In the genomic region with DNA sequence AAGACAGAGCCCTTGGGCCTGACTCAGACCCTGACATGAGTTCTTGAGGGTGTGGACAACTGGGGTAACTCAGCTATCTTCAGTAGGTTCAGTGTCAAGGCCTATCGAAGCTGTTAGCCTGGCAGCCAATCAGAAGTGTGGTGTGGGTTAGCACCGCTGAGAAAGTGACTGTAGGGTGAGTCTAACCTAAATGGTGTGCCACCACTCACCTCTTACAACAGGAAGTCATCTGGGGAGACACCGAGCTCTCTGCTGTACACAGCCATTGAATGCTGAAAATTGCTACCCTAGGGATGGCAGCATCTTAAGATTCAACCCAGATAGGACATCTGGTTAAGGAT, we compare ENCODE assay signal across 14 cellular contexts. TPM values are rescaled to one million over a fixed set of nuclear protein-coding genes. Genes with fewer than 3 reads are reported as not detected.
DNase-seq lines count a peak whose midpoint lies in the region; ATAC-seq and TF ChIP-seq lines count a peak whose summit lies in the region.
"Had no signal": no experiment of that assay in that cellular context is flagged by ENCODE, and none has a peak within 500 bp of the region (broad histone marks: within the 10 kb centered on the region; RNA-seq: fewer than 3 reads in every experiment).

No MANE protein-coding gene starts in this region.

- H3K36me3 ChIP-seq in Peyer's patch: no peaks in the 10 kb centered on the region
- H3K36me3 ChIP-seq in vagina: no peaks in the 10 kb centered on the region
- H3K36me3 ChIP-seq: cardiac muscle cell, tibial nerve had no signal

- H3K4me3 ChIP-seq in Peyer's patch (no peak overlapping the region), vagina (no peak overlapping the region)
- H3K4me3 ChIP-seq: cardiac muscle cell, GM12878, tibial nerve had no signal

- peaks cover 11% of the 10 kb centered on the region for H3K36me3 Mint-ChIP-seq in central memory CD8-positive, alpha-beta T cell (ENCODE audit: insufficient read depth)
- H3K36me3 Mint-ChIP-seq in CD14-positive monocyte: peaks cover 0 to 3% of the 10 kb centered on the region in 2 donors

- peak overlapping the region in 3 of 4 donors; percentile 18 to 44 (median 34) for H3K27ac ChIP-seq in Peyer's patch
- no peak overlapping the region for H3K27ac ChIP-seq in vagina
- H3K27ac ChIP-seq: tibial nerve had no signal

- H3K4me1 ChIP-seq in Peyer's patch (peaks cover 0 to 22% (median 11%) of the 10 kb centered on the region in 4 donors), vagina (peaks cover 24% of the 10 kb centered on the region)

- DNase-seq in Peyer's patch (peak in 2 of 3 donors; percentile 47 to 72), vagina (ENCODE audit: extremely low spot score in 2 of 2) (no peak), NCI-H2107 (lab: John Stamatoyannopoulos, UW) (no peak), CD14-positive monocyte (ENCODE audit: low spot score) (no peak), NCI-H1105 treated with DMSO at 0.1 percent for 48 hours (lab: John Stamatoyannopoulos, UW) (no peak)
- DNase-seq in activated CD8-positive, alpha-beta memory T cell treated with anti-CD3 and anti-CD28 coated beads for 24 hours: peak; percentile 78
- peak; percentile 54 to 86 for DNase-seq in central memory CD8-positive, alpha-beta T cell (ENCODE audit: low spot score in 2 of 2)
- peak; percentile 61 for DNase-seq in stimulated activated CD8-positive, alpha-beta memory T cell treated with anti-CD3 and anti-CD28 coated beads, Interleukin-12 subunit alpha, Interleukin-12 subunit beta, amount 100 ng/mL, for 4 hours (ENCODE audit: low read depth)
- DNase-seq: foreskin fibroblast, IMR-90 had no signal

- H3K4me1 Mint-ChIP-seq in central memory CD8-positive, alpha-beta T cell: peaks cover 64% of the 10 kb centered on the region
- peaks cover 28% of the 10 kb centered on the region for H3K4me1 Mint-ChIP-seq in CD14-positive monocyte

- peak overlapping the region; percentile 85 for H3K27ac Mint-ChIP-seq in central memory CD8-positive, alpha-beta T cell (ENCODE audit: low read depth)
- H3K27ac Mint-ChIP-seq in CD14-positive monocyte: peak overlapping the region in 1 of 7 donors; percentile 35

- no peak for TF ChIP-seq POLR2A in Peyer's patch (IDR thresholded peaks at IDR 0.05)
- TF ChIP-seq POLR2A in vagina (IDR thresholded peaks at IDR 0.05): no peak

- peak; percentile 95 for ATAC-seq in central memory CD8-positive, alpha-beta T cell (replicated peaks; ENCODE audit: extremely low read depth, poor library complexity, severe bottlenecking)
- ATAC-seq: GM12878, left lobe of liver had no signal

- H3K9me3 ChIP-seq in Peyer's patch (no peaks in the 10 kb centered on the region), vagina (no peaks in the 10 kb centered on the region)
- H3K9me3 ChIP-seq: tibial nerve had no signal

- TF ChIP-seq CTCF in Peyer's patch (IDR thresholded peaks at IDR 0.05) (no peak), vagina (IDR thresholded peaks at IDR 0.05) (no peak), CD14-positive monocyte (IDR thresholded peaks at IDR 0.05) (no peak)

- no peaks in the 10 kb centered on the region for H3K27me3 Mint-ChIP-seq in central memory CD8-positive, alpha-beta T cell
- H3K27me3 Mint-ChIP-seq in CD14-positive monocyte (ENCODE audit: low read depth in 3 of 3): peaks cover 1 to 5% (median 2%) of the 10 kb centered on the region in 3 donors

- intact Hi-C loops in vagina (cut with DNase I) (no loop called here), CD14-positive monocyte (cut with micrococcal nuclease) (no loop called here)

- H3K27me3 ChIP-seq in Peyer's patch: no peaks in the 10 kb centered on the region
- H3K27me3 ChIP-seq in vagina: no peaks in the 10 kb centered on the region
- H3K27me3 ChIP-seq: cardiac muscle cell, tibial nerve had no signal

- no peaks in the 10 kb centered on the region for H3K9me3 Mint-ChIP-seq in central memory CD8-positive, alpha-beta T cell
- peaks cover 0 to 3% (median 0%) of the 10 kb centered on the region in 7 donors for H3K9me3 Mint-ChIP-seq in CD14-positive monocyte

- peak overlapping the region; percentile 39 for H3K4me3 Mint-ChIP-seq in central memory CD8-positive, alpha-beta T cell
- H3K4me3 Mint-ChIP-seq in CD14-positive monocyte: no peak overlapping the region

RNA-seq across cellular contexts. Expression of a gene that starts 44.6 kb away (rescaled TPM):
- total RNA-seq in Peyer's patch (10 to 100 TPM in 2 of 4 donors, 1 to 10 TPM in 2; 7.4 to 35.5 (median 10.0) TPM), vagina (28.5 TPM)
- 100 to 1,000 TPM in 1 of 2 donors, 10 to 100 TPM in 1; 81.6 to 127 TPM for polyA plus RNA-seq in CD14-positive monocyte

Comparison
In these comparisons a context has a peak if more than half of its experiments do, and no peak if none do; other contexts are left out.
1. DNase-seq: peak in Peyer's patch (2 of 3), activated CD8-positive, alpha-beta memory T cell treated with anti-CD3 and anti-CD28 coated beads for 24 hours (single experiment), central memory CD8-positive, alpha-beta T cell (2 of 2) and stimulated activated CD8-positive, alpha-beta memory T cell treated with anti-CD3 and anti-CD28 coated beads, Interleukin-12 subunit alpha, Interleukin-12 subunit beta, amount 100 ng/mL, for 4 hours (single experiment); none in vagina (0 of 2), NCI-H2107 (single experiment), CD14-positive monocyte (single experiment) and NCI-H1105 treated with DMSO at 0.1 percent for 48 hours (single experiment).